ENCODE assay signal across 27 cellular contexts in genomic region chr13:90632184-90632583, GRCh38.
"Had no signal": no experiment of that assay in that cellular context is flagged by ENCODE, and none has a peak within 500 bp of the region (broad histone marks: within the 10 kb centered on the region; RNA-seq: fewer than 3 reads in every experiment).

No MANE protein-coding gene starts in this region.

- ATAC-seq: activated CD4-positive, alpha-beta T cell treated with anti-CD3 and anti-CD28 coated beads for 36 hours; activated CD8-positive, alpha-beta T cell treated with anti-CD3 and anti-CD28 coated beads, Interleukin-2, amount 10 ng/mL, durations not matched to agents 7 days and 5 days; activated naive CD4-positive, alpha-beta T cell treated with anti-CD3 and anti-CD28 coated beads, Interleukin-2, amount 50 U/mL, for 72 hours; activated T-cell treated with anti-CD3 and anti-CD28 coated beads, Interleukin-2, amount 50 U/mL, for 72 hours; esophagus mucosa; T-helper 17 cell had no signal

- H3K27me3 ChIP-seq: ascending aorta, breast epithelium, colonic mucosa had no signal

- DNase-seq: activated CD4-positive, alpha-beta memory T cell treated with anti-CD3 and anti-CD28 coated beads for 36 hours; activated CD4-positive, alpha-beta T cell treated with anti-CD3 and anti-CD28 coated beads for 36 hours; activated CD4-positive, alpha-beta T cell treated with anti-CD3 and anti-CD28 coated beads, Interleukin-2, amount 10 ng/mL, durations not matched to agents 24 days and 14 days; activated CD4-positive, CD25-positive, alpha-beta regulatory T cell; activated CD4-positive, CD25-positive, alpha-beta regulatory T cell treated with anti-CD3 and anti-CD28 coated beads, Interleukin-2, amount 50 U/mL, for 72 hours; activated CD8-positive, alpha-beta memory T cell treated with anti-CD3 and anti-CD28 coated beads, Interleukin-2, amount 50 U/mL, for 48 hours; activated CD8-positive, alpha-beta T cell treated with anti-CD3 and anti-CD28 coated beads, Interleukin-2, amount 10 ng/mL, durations not matched to agents 7 days and 5 days; activated gamma-delta T cell; activated naive CD4-positive, alpha-beta T cell; activated naive CD4-positive, alpha-beta T cell treated with anti-CD3 and anti-CD28 coated beads, Interleukin-2, amount 10 ng/mL, durations not matched to agents 7 days and 5 days; activated naive CD8-positive, alpha-beta T cell treated with anti-CD3 and anti-CD28 coated beads, Interleukin-2, amount 10 ng/mL, durations not matched to agents 7 days and 5 days; activated T-cell treated with anti-CD3 and anti-CD28 coated beads for 4 hours; activated T-cell treated with anti-CD3 and anti-CD28 coated beads, Interleukin-2, amount 50 U/mL, for 24 hours; activated T-cell treated with anti-CD3 and anti-CD28 coated beads, Interleukin-2, amount 50 U/mL, for 72 hours; central memory CD4-positive, alpha-beta T cell; cerebellar nuclear complex; colonic mucosa; effector memory CD4-positive, alpha-beta T cell; endodermal cell; foreskin fibroblast; head of caudate nucleus; T-helper 17 cell had no signal

- H3K27ac ChIP-seq: ascending aorta, breast epithelium, cardiac muscle cell, colonic mucosa had no signal

- H3K4me3 ChIP-seq: ascending aorta, breast epithelium, cardiac muscle cell, colonic mucosa had no signal

- H3K4me1 ChIP-seq: ascending aorta, breast epithelium, colonic mucosa had no signal

- H3K9me3 ChIP-seq: ascending aorta, breast epithelium, colonic mucosa had no signal

- H3K36me3 ChIP-seq: ascending aorta, breast epithelium, cardiac muscle cell, colonic mucosa had no signal
